ENCODE assay signal across 8 cellular contexts in the genomic region with DNA sequence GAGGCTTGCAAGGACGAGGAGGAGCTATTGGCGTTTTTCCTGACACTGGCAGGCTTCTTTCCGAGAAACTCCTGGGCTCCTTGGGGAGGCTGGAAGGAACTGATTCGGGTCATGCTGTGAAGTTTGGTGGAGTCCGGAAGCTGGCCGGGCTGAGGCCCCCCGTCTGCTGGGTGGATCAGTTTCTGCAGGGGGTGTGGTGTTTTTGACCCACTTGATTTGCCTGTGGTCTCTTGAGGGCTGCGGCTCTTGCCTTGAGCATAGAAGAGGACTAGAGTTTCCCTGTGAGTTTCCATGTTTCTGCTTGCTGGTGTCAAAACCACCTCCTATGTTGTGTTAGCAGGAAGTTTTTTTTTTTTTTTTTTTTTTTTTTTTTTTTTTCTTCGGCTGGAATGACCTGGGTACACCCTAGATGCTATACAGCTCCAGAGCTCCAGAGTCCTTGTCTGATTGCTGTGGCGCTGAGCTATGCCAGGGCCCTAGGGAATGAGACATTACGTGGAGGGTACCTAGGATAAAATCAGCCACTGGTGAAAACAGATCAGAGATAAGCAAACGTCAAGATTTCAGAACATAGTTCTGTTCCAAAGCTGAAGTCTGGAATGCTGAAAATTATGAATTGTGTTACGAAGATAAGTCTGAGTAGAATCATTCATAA. TPM values are rescaled to one million over a fixed set of nuclear protein-coding genes. Genes with fewer than 3 reads are reported as not detected.
A peak's percentile ranks its signal among the peaks of the same experiment; 100 is the strongest.
DNase-seq lines count a peak whose midpoint lies in the region; ATAC-seq and TF ChIP-seq lines count a peak whose summit lies in the region.

No MANE protein-coding gene starts in this region.

- TF ChIP-seq CTCF in fibroblast of villous mesenchyme (IDR thresholded peaks at IDR 0.05; ENCODE audit: insufficient read depth, low read depth, low read length) (no peak), osteocyte (IDR thresholded peaks at IDR 0.05) (no peak)

- H3K9me3 Mint-ChIP-seq in activated CD8-positive, alpha-beta T cell treated with anti-CD3 and anti-CD28 coated beads, Interleukin-2, amount 10 ng/mL, durations not matched to agents 7 days and 5 days (ENCODE audit: insufficient read depth): no peaks in the 10 kb centered on the region
- no peaks in the 10 kb centered on the region for H3K9me3 Mint-ChIP-seq in osteocyte (ENCODE audit: unreplicated experiment)

- peak overlapping the region; percentile 99 for H3K27ac Mint-ChIP-seq in activated CD8-positive, alpha-beta T cell treated with anti-CD3 and anti-CD28 coated beads, Interleukin-2, amount 10 ng/mL, durations not matched to agents 7 days and 5 days
- peak overlapping the region; percentile 100 for H3K27ac Mint-ChIP-seq in osteocyte (ENCODE audit: unreplicated experiment)

- POLR2A ChIA-PET in activated CD8-positive, alpha-beta T cell treated with anti-CD3 and anti-CD28 coated beads, Interleukin-2, amount 10 ng/mL, durations not matched to agents 7 days and 5 days (lab: Charles Lee): interaction anchor here (0.6 to 3.1 kb wide), 18 partner anchors 9 to 1336 kb away, joined by 3 to 33 read pairs (median 5); no protein-coding TSS in a partner anchor

- CTCF ChIA-PET in activated CD8-positive, alpha-beta T cell treated with anti-CD3 and anti-CD28 coated beads, Interleukin-2, amount 10 ng/mL, durations not matched to agents 7 days and 5 days (lab: Charles Lee): interaction anchor here (1.2 to 4.6 kb wide), 9 partner anchors 11 to 199 kb away, joined by 3 to 38 read pairs (median 5); no protein-coding TSS in a partner anchor

- peaks cover 34% of the 10 kb centered on the region for H3K36me3 Mint-ChIP-seq in activated CD8-positive, alpha-beta T cell treated with anti-CD3 and anti-CD28 coated beads, Interleukin-2, amount 10 ng/mL, durations not matched to agents 7 days and 5 days (ENCODE audit: low read depth)
- H3K36me3 Mint-ChIP-seq in osteocyte (ENCODE audit: unreplicated experiment): no peaks in the 10 kb centered on the region

- peak overlapping the region; percentile 99 for H3K4me3 ChIP-seq in fibroblast of villous mesenchyme (ENCODE audit: low read depth, low read length)

- DNase-seq in AG20443 (ENCODE audit: low spot score): peak; percentile 56
- peak; percentile 62 for DNase-seq in activated CD8-positive, alpha-beta T cell treated with anti-CD3 and anti-CD28 coated beads, Interleukin-2, amount 10 ng/mL, durations not matched to agents 7 days and 5 days
- peak; percentile 36 for DNase-seq in fibroblast of villous mesenchyme (ENCODE audit: low read depth)
- DNase-seq in osteocyte (ENCODE audit: extremely low spot score, unreplicated experiment): no peak
- DNase-seq in islet precursor cell: no peak
- no peak for DNase-seq in cerebellar nuclear complex (lab: John Stamatoyannopoulos, UW)

- H3K4me3 Mint-ChIP-seq in activated CD8-positive, alpha-beta T cell treated with anti-CD3 and anti-CD28 coated beads, Interleukin-2, amount 10 ng/mL, durations not matched to agents 7 days and 5 days: peak overlapping the region; percentile 100
- peak overlapping the region; percentile 100 for H3K4me3 Mint-ChIP-seq in osteocyte (ENCODE audit: unreplicated experiment)

- no peaks in the 10 kb centered on the region for H3K27me3 Mint-ChIP-seq in activated CD8-positive, alpha-beta T cell treated with anti-CD3 and anti-CD28 coated beads, Interleukin-2, amount 10 ng/mL, durations not matched to agents 7 days and 5 days (ENCODE audit: low read depth)
- no peaks in the 10 kb centered on the region for H3K27me3 Mint-ChIP-seq in osteocyte (ENCODE audit: unreplicated experiment)

- ATAC-seq in GM19035 (IDR thresholded peaks at IDR 0.05; ENCODE audit: unreplicated experiment) (peak; percentile 51), HG03432 (IDR thresholded peaks at IDR 0.05; ENCODE audit: unreplicated experiment) (peak; percentile 52)
- ATAC-seq in activated CD8-positive, alpha-beta T cell treated with anti-CD3 and anti-CD28 coated beads, Interleukin-2, amount 10 ng/mL, durations not matched to agents 7 days and 5 days: peak; percentile 46

- peaks cover 60% of the 10 kb centered on the region for H3K4me1 Mint-ChIP-seq in activated CD8-positive, alpha-beta T cell treated with anti-CD3 and anti-CD28 coated beads, Interleukin-2, amount 10 ng/mL, durations not matched to agents 7 days and 5 days (ENCODE audit: low read depth)
- H3K4me1 Mint-ChIP-seq in osteocyte (ENCODE audit: unreplicated experiment): peaks cover 45% of the 10 kb centered on the region

RNA-seq across cellular contexts. Expression of a gene that starts 0.7 kb away (rescaled TPM):
- total RNA-seq in activated CD8-positive, alpha-beta T cell treated with anti-CD3 and anti-CD28 coated beads, Interleukin-2, amount 10 ng/mL, durations not matched to agents 7 days and 5 days: 10 to 100 TPM; 34.1 to 38.7 TPM
- total RNA-seq in fibroblast of villous mesenchyme (12.5 and 14.5 TPM in 2 replicates), osteocyte (28.9 and 29.1 TPM in 2 replicates)

RNA-seq across cellular contexts. Expression of a gene that starts 25.1 kb away (rescaled TPM):
- 10 to 100 TPM; 61.1 to 65.6 TPM for total RNA-seq in activated CD8-positive, alpha-beta T cell treated with anti-CD3 and anti-CD28 coated beads, Interleukin-2, amount 10 ng/mL, durations not matched to agents 7 days and 5 days
- total RNA-seq in fibroblast of villous mesenchyme (37.7 and 38.9 TPM in 2 replicates), osteocyte (38.4 and 41.6 TPM in 2 replicates)

Comparison
In these comparisons a context has a peak if more than half of its experiments do, and no peak if none do; other contexts are left out.
1. DNase-seq: peak in AG20443 (single experiment), activated CD8-positive, alpha-beta T cell treated with anti-CD3 and anti-CD28 coated beads, Interleukin-2, amount 10 ng/mL, durations not matched to agents 7 days and 5 days (single experiment) and fibroblast of villous mesenchyme (single experiment); none in osteocyte (single experiment), islet precursor cell (single experiment) and cerebellar nuclear complex (0 of 2).
2. Peak in every context shown above with its lines, with median percentiles within 50 percentile points of each other: ATAC-seq.